ENCODE assay signal across 9 cellular contexts in the genomic region with DNA sequence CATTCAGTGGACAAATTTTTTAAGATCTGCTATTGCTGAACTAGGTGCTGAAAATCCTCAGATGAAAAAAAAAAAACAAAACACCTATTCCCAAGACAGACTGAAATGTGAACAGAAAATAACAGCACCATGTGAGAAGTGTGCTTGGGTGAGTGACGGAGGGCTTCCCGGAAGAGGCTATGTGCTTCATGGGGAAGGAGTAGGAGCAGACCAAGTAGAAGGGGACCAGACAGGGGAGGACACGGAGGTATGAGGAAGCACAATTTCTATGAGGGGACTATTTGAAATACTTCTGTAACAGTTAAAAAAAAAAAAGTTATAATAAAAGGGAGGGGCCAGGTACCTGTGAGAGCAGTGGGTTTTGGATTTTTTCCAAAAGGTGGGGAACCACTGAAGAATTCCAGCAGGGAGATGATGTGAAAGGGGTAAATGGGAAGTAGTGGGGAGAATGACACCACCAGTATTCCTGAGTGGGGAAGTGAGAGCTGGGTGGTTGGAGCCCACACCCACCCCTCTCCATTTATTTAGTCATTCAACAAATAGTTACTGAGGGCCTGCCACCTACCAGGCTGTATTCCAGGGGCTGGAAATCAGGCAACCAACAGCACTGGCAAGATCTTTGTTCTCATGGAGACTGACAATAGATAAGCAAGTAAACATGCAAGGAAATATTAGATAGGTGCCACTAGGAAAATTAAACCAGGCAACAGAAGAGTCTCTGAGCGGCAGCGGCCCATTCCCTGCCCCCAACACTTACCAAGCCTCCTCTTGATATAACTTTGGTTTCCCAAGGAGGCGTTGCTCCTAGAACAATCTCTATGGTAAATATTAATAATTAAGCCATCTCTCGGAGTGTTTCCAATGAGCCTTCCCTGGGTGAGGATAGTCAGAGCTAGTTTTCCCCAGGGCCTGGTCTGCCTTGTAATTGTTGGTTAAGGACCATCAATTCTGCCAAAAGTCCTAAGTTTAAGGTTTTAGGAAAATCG. TPM values are rescaled to one million over a fixed set of nuclear protein-coding genes. Genes with fewer than 3 reads are reported as not detected.
DNase-seq lines count a peak whose midpoint lies in the region; ATAC-seq, FAIRE-seq and TF ChIP-seq lines count a peak whose summit lies in the region.
"Had no signal": no experiment of that assay in that cellular context is flagged by ENCODE, and none has a peak within 500 bp of the region (broad histone marks: within the 10 kb centered on the region; RNA-seq: fewer than 3 reads in every experiment).

No MANE protein-coding gene starts in this region.

- H3K79me2 ChIP-seq in PC-3 (ENCODE audit: low read length), result peaks cover 7% of the 10 kb centered on the region

- no peak for FAIRE-seq in pancreas (lab: Jason Lieb, UNC)

- H3K27me3 Mint-ChIP-seq in CD8-positive, alpha-beta memory T cell, result no peaks in the 10 kb centered on the region

- H3K4me2 ChIP-seq in PC-3 (ENCODE audit: low read length), result peak overlapping the region; percentile 84

- TF ChIP-seq POLR2A in erythroblast (IDR thresholded peaks at IDR 0.05; ENCODE audit: low read length), result no peak

- H3K27me3 ChIP-seq in CD8-positive, alpha-beta memory T cell (ENCODE audit: insufficient read depth, low read length, poor library complexity, severe bottlenecking), result no peaks in the 10 kb centered on the region
- H3K27me3 ChIP-seq in PC-3 (ENCODE audit: low read length), result no peaks in the 10 kb centered on the region
- H3K27me3 ChIP-seq in pancreas, result no peaks in the 10 kb centered on the region

- peak overlapping the region; percentile 58 to 97 (median 88) for H3K4me3 Mint-ChIP-seq in CD8-positive, alpha-beta memory T cell

- no peaks in the 10 kb centered on the region for H3K36me3 ChIP-seq in CD8-positive, alpha-beta memory T cell (ENCODE audit: insufficient read depth, low read length)
- no peaks in the 10 kb centered on the region for H3K36me3 ChIP-seq in PC-3 (ENCODE audit: low read depth, low read length)
- no peaks in the 10 kb centered on the region for H3K36me3 ChIP-seq in pancreas

- H3K9me3 Mint-ChIP-seq in CD8-positive, alpha-beta memory T cell, result peaks cover 0 to 3% (median 1%) of the 10 kb centered on the region in 5 donors

- ATAC-seq in PC-3, result peak; percentile 9; the same call in 1 of the 2 replicates
- peak; percentile 2 to 32 (median 11) for ATAC-seq in pancreas
- ATAC-seq in GM19397 (IDR thresholded peaks at IDR 0.05; ENCODE audit: unreplicated experiment), result no peak

- H3K9ac ChIP-seq in PC-3 (ENCODE audit: low read length), result peak overlapping the region; percentile 92

- no peak overlapping the region for H3K27ac ChIP-seq in CD8-positive, alpha-beta memory T cell (ENCODE audit: low read depth, low read length)
- H3K27ac ChIP-seq in PC-3 (ENCODE audit: low read length) (peak overlapping the region; percentile 100), pancreas (peak overlapping the region; percentile 96 to 100 (median 99))

- H3K4me1 Mint-ChIP-seq in CD8-positive, alpha-beta memory T cell, result peaks cover 52 to 64% (median 60%) of the 10 kb centered on the region in 3 donors

- H3K9me3 ChIP-seq in CD8-positive, alpha-beta memory T cell (ENCODE audit: low read length), result no peaks in the 10 kb centered on the region
- H3K9me3 ChIP-seq in PC-3 (ENCODE audit: low read length) (no peaks in the 10 kb centered on the region), pancreas (no peaks in the 10 kb centered on the region)

- H3K27ac Mint-ChIP-seq in CD8-positive, alpha-beta memory T cell, result peak overlapping the region in 7 of 8 donors; percentile 85 to 100 (median 99)

- H3K4me1 ChIP-seq in CD8-positive, alpha-beta memory T cell (ENCODE audit: insufficient read depth, low read length), result peaks cover 86% of the 10 kb centered on the region
- peaks cover 64% of the 10 kb centered on the region for H3K4me1 ChIP-seq in PC-3 (ENCODE audit: insufficient read depth, low read length)
- H3K4me1 ChIP-seq in pancreas, result peaks cover 21 to 48% (median 33%) of the 10 kb centered on the region in 3 donors

- TF ChIP-seq CTCF in PC-3 (conservative IDR thresholded peaks at IDR 0.05; ENCODE audit: low read depth, low read length), result no peak
- TF ChIP-seq CTCF in pancreas (IDR thresholded peaks at IDR 0.05), result no peak

- H2AFZ ChIP-seq in PC-3 (ENCODE audit: low read length), result peak overlapping the region; percentile 42; the same call in 1 of the 2 replicates

- BruUV-seq in PC-3 (replicated peaks; lab: Mats Ljungman, UMichigan), result no TSS peak

- WGBS in pancreas, 2 donors, result 29 to 31% methylated on average over 8 of the region's 8 CpGs

- CTCF ChIA-PET in CD8-positive, alpha-beta memory T cell (lab: Charles Lee), result interaction anchor here (1.4 to 8.3 kb wide), 4 partner anchors 11 to 307 kb away, joined by 3 to 113 read pairs (median 5); no protein-coding TSS in a partner anchor
- CTCF ChIA-PET in PC-3 (lab: Charles Lee), result interaction anchor here (0.7 kb wide), 2 partner anchors 10 to 100 kb away, joined by 3 read pairs; no protein-coding TSS in a partner anchor

- peaks cover 5% of the 10 kb centered on the region for H3F3A ChIP-seq in PC-3 (ENCODE audit: low read length, unreplicated experiment)

- no peaks in the 10 kb centered on the region for H4K20me1 ChIP-seq in PC-3 (ENCODE audit: low read length)

- H3K4me3 ChIP-seq in CD8-positive, alpha-beta memory T cell (ENCODE audit: low read length), result peak overlapping the region; percentile 26
- peak overlapping the region; percentile 57 for H3K4me3 ChIP-seq in PC-3 (ENCODE audit: low read length)
- peak overlapping the region in 2 of 4 donors; percentile 13 to 21 for H3K4me3 ChIP-seq in pancreas

- DNase-seq in CD8-positive, alpha-beta memory T cell, result no peak
- DNase-seq in PC-3 (peak; percentile 72), erythroblast (lab: John Stamatoyannopoulos, UW) (peak; percentile 19 to 65), pancreas (peak in 4 of 6 donors; percentile 54 to 67 (median 62)), DMS 273 treated with DMSO at 0.1 percent for 48 hours (lab: John Stamatoyannopoulos, UW) (no peak), NCI-H2081 (lab: John Stamatoyannopoulos, UW) (no peak), HPDE6-E6E7 (ENCODE audit: extremely low spot score) (no peak)
- DNase-seq: KG1 had no signal

- H3K9me2 ChIP-seq in PC-3 (replicated peaks; ENCODE audit: low read length), result no peaks in the 10 kb centered on the region

- H3K36me3 Mint-ChIP-seq in CD8-positive, alpha-beta memory T cell, result peaks cover 0 to 8% (median 2%) of the 10 kb centered on the region in 3 donors

- POLR2A ChIA-PET in CD8-positive, alpha-beta memory T cell (lab: Charles Lee), result interaction anchor here (1.0 to 1.1 kb wide), 2 partner anchors 13 to 21 kb away, joined by 4 read pairs; no protein-coding TSS in a partner anchor
- POLR2A ChIA-PET in PC-3 (lab: Charles Lee; ENCODE audit: unreplicated experiment), result interaction anchor here (0.7 kb wide), 2 partner anchors 31 to 100 kb away, joined by 3 to 6 read pairs; no protein-coding TSS in a partner anchor

- intact Hi-C loops in PC-3 (cut with micrococcal nuclease) (loop anchor here (2.0 to 5.0 kb wide), 2 partner anchors 34 to 213 kb away; no protein-coding TSS in a partner anchor), pancreas (cut with DNase I) (no loop called here)

RNA-seq across cellular contexts. Expression of gene USP3, which starts 3.8 kb away (rescaled TPM):
- total RNA-seq in CD8-positive, alpha-beta memory T cell, result 10 to 100 TPM; 36.6 to 38.0 TPM
- 50.7 TPM for polyA plus RNA-seq in CD8-positive, alpha-beta memory T cell
- total RNA-seq in PC-3 (2014; rRNA removed) (26.9 and 27.3 TPM in 2 replicates), pancreas (10 to 100 TPM; 39.3 to 50.8 (median 43.1) TPM)
- polyA plus RNA-seq in pancreas, result 10 to 100 TPM; 28.5 to 35.8 TPM

Comparison
In these comparisons a context has a peak if more than half of its experiments do, and no peak if none do; other contexts are left out.
1. DNase-seq: peak in PC-3 (single experiment), erythroblast (2 of 2) and pancreas (4 of 6); none in CD8-positive, alpha-beta memory T cell (0 of 5), DMS 273 treated with DMSO at 0.1 percent for 48 hours (single experiment), NCI-H2081 (0 of 2) and HPDE6-E6E7 (single experiment).